Comparison of ENCODE assay signal across 1 cellular context in the genomic region with DNA sequence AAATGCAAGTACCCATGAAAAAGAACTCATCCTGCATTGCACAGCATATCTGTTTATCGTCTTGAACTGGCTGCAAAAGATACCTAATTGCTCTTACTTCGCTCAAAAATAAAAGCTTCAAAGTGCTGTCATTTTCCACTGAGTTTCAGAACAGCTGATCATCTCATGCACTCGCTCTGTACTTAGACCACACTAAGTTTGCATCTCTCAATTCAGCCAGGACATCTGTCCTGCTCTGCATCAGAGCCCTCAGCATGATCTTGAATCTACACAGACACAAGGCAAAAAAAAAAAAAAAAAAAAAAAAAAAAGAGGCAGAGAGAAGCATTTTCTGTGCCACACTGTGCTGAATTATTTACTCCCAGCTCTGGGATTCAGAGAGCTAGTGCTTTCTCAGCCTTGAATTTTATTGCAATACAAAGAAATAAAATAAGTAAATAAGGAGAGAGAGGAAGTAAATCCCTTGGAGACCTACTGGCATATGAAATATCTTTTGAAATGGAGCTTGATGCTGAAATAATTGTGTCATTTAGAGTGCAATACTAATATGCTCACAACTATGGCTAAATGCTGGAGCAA.
TF ChIP-seq lines count a peak whose summit lies in the region.

No MANE protein-coding gene starts in this region.

TF ChIP-seq in H1, 55 proteins besides CTCF, POLR2A, EP300 and RAD21 (continued from another document):
- TF ChIP-seq, protein P1, sequence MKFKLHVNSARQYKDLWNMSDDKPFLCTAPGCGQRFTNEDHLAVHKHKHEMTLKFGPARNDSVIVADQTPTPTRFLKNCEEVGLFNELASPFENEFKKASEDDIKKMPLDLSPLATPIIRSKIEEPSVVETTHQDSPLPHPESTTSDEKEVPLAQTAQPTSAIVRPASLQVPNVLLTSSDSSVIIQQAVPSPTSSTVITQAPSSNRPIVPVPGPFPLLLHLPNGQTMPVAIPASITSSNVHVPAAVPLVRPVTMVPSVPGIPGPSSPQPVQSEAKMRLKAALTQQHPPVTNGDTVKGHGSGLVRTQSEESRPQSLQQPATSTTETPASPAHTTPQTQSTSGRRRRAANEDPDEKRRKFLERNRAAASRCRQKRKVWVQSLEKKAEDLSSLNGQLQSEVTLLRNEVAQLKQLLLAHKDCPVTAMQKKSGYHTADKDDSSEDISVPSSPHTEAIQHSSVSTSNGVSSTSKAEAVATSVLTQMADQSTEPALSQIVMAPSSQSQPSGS (IDR thresholded peaks at IDR 0.05; ENCODE audit: low read length), result no peak
- TF ChIP-seq KDM4A (IDR thresholded peaks at IDR 0.05; ENCODE audit: low read depth, low read length, severe bottlenecking), result no peak
- TF ChIP-seq CHD2 (IDR thresholded peaks at IDR 0.05; ENCODE audit: low read length), result no peak
- TF ChIP-seq SP2 (IDR thresholded peaks at IDR 0.05; ENCODE audit: low read length), result no peak
- no peak for TF ChIP-seq NRF1 (IDR thresholded peaks at IDR 0.05; ENCODE audit: low read depth, low read length)
